9 cellular contexts compared by ENCODE assay signal in genomic region chr17:76528528-76529223, GRCh38. TPM values are rescaled to one million over a fixed set of nuclear protein-coding genes. Genes with fewer than 3 reads are reported as not detected.
DNase-seq lines count a peak whose midpoint lies in the region; ATAC-seq, FAIRE-seq and TF ChIP-seq lines count a peak whose summit lies in the region.
"Had no signal": no experiment of that assay in that cellular context is flagged by ENCODE, and none has a peak within 500 bp of the region (broad histone marks: within the 10 kb centered on the region; RNA-seq: fewer than 3 reads in every experiment).

No MANE protein-coding gene starts in this region.

- H3K9ac ChIP-seq in adipocyte (ENCODE audit: low read length), result peak overlapping the region; percentile 85

- TF ChIP-seq POLR2A in GM12892 (IDR thresholded peaks at IDR 0.05; ENCODE audit: low read depth, low read length), result no peak

- intact Hi-C loops in left ventricle myocardium inferior (cut with micrococcal nuclease), result loop anchor here (10.0 kb wide), 1 partner anchor 146 kb away; no protein-coding TSS in a partner anchor

- no peaks in the 10 kb centered on the region for H3K27me3 Mint-ChIP-seq in stimulated activated naive B cell treated with anti-CD40 and anti-IgM and Interleukin-4, amounts not matched to agents 10 μg/mL and 1 μg/mL and 100 μg/mL, for 72 hours

- H3K36me3 Mint-ChIP-seq in stimulated activated naive B cell treated with anti-CD40 and anti-IgM and Interleukin-4, amounts not matched to agents 10 μg/mL and 1 μg/mL and 100 μg/mL, for 72 hours, result no peaks in the 10 kb centered on the region

- peaks cover 60% of the 10 kb centered on the region for H3K4me1 ChIP-seq in adipocyte (ENCODE audit: control insufficient read depth, insufficient read depth, low read length)
- H3K4me1 ChIP-seq in left ventricle myocardium inferior, result peaks cover 87% of the 10 kb centered on the region

- H3K27ac Mint-ChIP-seq in stimulated activated naive B cell treated with anti-CD40 and anti-IgM and Interleukin-4, amounts not matched to agents 10 μg/mL and 1 μg/mL and 100 μg/mL, for 72 hours, result peak overlapping the region; percentile 94

- H3K9me3 Mint-ChIP-seq in stimulated activated naive B cell treated with anti-CD40 and anti-IgM and Interleukin-4, amounts not matched to agents 10 μg/mL and 1 μg/mL and 100 μg/mL, for 72 hours, result no peaks in the 10 kb centered on the region

- peak overlapping the region; percentile 98 for H3K27ac ChIP-seq in left ventricle myocardium inferior (replicated peaks)

- H3K4me3 Mint-ChIP-seq in stimulated activated naive B cell treated with anti-CD40 and anti-IgM and Interleukin-4, amounts not matched to agents 10 μg/mL and 1 μg/mL and 100 μg/mL, for 72 hours, result peak overlapping the region; percentile 84 to 85

- H3K4me3 ChIP-seq in adipocyte (ENCODE audit: low read length), result peak overlapping the region; percentile 3
- peak overlapping the region; percentile 54 for H3K4me3 ChIP-seq in left ventricle myocardium inferior

- no peak for TF ChIP-seq CTCF in left ventricle myocardium inferior (IDR thresholded peaks at IDR 0.05; ENCODE audit: borderline replicate concordance)

- peak; percentile 28 to 29 for ATAC-seq in stimulated activated naive B cell treated with anti-CD40 and anti-IgM and Interleukin-4, amounts not matched to agents 10 μg/mL and 1 μg/mL and 100 μg/mL, for 72 hours (replicated peaks)
- ATAC-seq in HG02840 (IDR thresholded peaks at IDR 0.05; ENCODE audit: low FRiP score, unreplicated experiment), result no peak
- no peak for ATAC-seq in GM19397 (IDR thresholded peaks at IDR 0.05; ENCODE audit: unreplicated experiment)

- H3K9me3 ChIP-seq in adipocyte (ENCODE audit: control insufficient read depth, low read length) (no peaks in the 10 kb centered on the region), left ventricle myocardium inferior (replicated peaks) (no peaks in the 10 kb centered on the region)

- H3K27me3 ChIP-seq in adipocyte (replicated peaks; ENCODE audit: control insufficient read depth, insufficient read depth, low read length) (no peaks in the 10 kb centered on the region), left ventricle myocardium inferior (ENCODE audit: low read depth) (no peaks in the 10 kb centered on the region)

- FAIRE-seq in GM12892 (lab: Jason Lieb, UNC), result no peak
- FAIRE-seq in GM19239 (lab: Jason Lieb, UNC), result no peak

- peaks cover 43 to 68% of the 10 kb centered on the region in 2 donors for H3K4me1 Mint-ChIP-seq in stimulated activated naive B cell treated with anti-CD40 and anti-IgM and Interleukin-4, amounts not matched to agents 10 μg/mL and 1 μg/mL and 100 μg/mL, for 72 hours

- peak; percentile 32 for DNase-seq in GM12892 (ENCODE audit: insufficient read length)
- DNase-seq in adipocyte (ENCODE audit: low read depth), result no peak
- peak; percentile 78 for DNase-seq in left ventricle myocardium inferior
- no peak for DNase-seq in stimulated activated naive B cell treated with anti-CD40 and anti-IgM and Interleukin-4, amounts not matched to agents 10 μg/mL and 1 μg/mL and 100 μg/mL, for 72 hours
- DNase-seq in GM19239 (ENCODE audit: insufficient read length, low spot score), result no peak
- no peak for DNase-seq in NCI-H1048 (lab: John Stamatoyannopoulos, UW)
- DNase-seq: KG1 had no signal

- H3K36me3 ChIP-seq in adipocyte (ENCODE audit: control insufficient read depth, insufficient read depth, low read length, severe bottlenecking) (no peaks in the 10 kb centered on the region), left ventricle myocardium inferior (no peaks in the 10 kb centered on the region)

RNA-seq across cellular contexts. Expression of gene CYGB, which starts 8.8 kb away (rescaled TPM):
- not detected for polyA plus RNA-seq in GM12892 (2012; ENCODE audit: missing spikeins)
- total RNA-seq in left ventricle myocardium inferior, result 24.1 TPM

RNA-seq across cellular contexts. Expression of gene PRCD, which starts 11.2 kb away (rescaled TPM):
- polyA plus RNA-seq in GM12892 (2012; ENCODE audit: missing spikeins), result not detected
- 3.9 TPM for total RNA-seq in left ventricle myocardium inferior

RNA-seq across cellular contexts. Expression of gene RHBDF2, which starts 27.5 kb away (rescaled TPM):
- 16.3 TPM for polyA plus RNA-seq in GM12892 (2012; ENCODE audit: missing spikeins)
- 13.8 TPM for total RNA-seq in left ventricle myocardium inferior

RNA-seq across cellular contexts. Expression of gene ST6GALNAC2, which starts 57.0 kb away (rescaled TPM):
- polyA plus RNA-seq in GM12892 (2012; ENCODE audit: missing spikeins), result not detected
- 4.3 TPM for total RNA-seq in left ventricle myocardium inferior

Comparison
In these comparisons a context has a peak if more than half of its experiments do, and no peak if none do; other contexts are left out.
1. DNase-seq: peak in GM12892 (single experiment) and left ventricle myocardium inferior (single experiment); none in adipocyte (single experiment), stimulated activated naive B cell treated with anti-CD40 and anti-IgM and Interleukin-4, amounts not matched to agents 10 μg/mL and 1 μg/mL and 100 μg/mL, for 72 hours (single experiment), GM19239 (single experiment) and NCI-H1048 (single experiment).
2. ATAC-seq: peak in stimulated activated naive B cell treated with anti-CD40 and anti-IgM and Interleukin-4, amounts not matched to agents 10 μg/mL and 1 μg/mL and 100 μg/mL, for 72 hours (2 of 2); none in HG02840 (single experiment) and GM19397 (single experiment).